ENCODE assay signal across 17 cellular contexts in genomic region chr12:53825246-53826081, GRCh38.
A peak's percentile ranks its signal among the peaks of the same experiment; 100 is the strongest.
DNase-seq lines count a peak whose midpoint lies in the region; ATAC-seq lines count a peak whose summit lies in the region.
"Had no signal": no experiment of that assay in that cellular context is flagged by ENCODE, and none has a peak within 500 bp of the region (broad histone marks: within the 10 kb centered on the region; RNA-seq: fewer than 3 reads in every experiment).

No MANE protein-coding gene starts in this region.

- H3K27ac ChIP-seq in SJSA1 = peak overlapping the region; percentile 59
- no peak overlapping the region for H3K27ac ChIP-seq in aorta (ENCODE audit: low read depth in 1 of 2, low read length in 2 of 2)
- H3K27ac ChIP-seq: parathyroid adenoma had no signal

- no peaks in the 10 kb centered on the region for H3K27me3 ChIP-seq in SJSA1 (replicated peaks)
- peaks cover 0 to 2% of the 10 kb centered on the region in 2 donors for H3K27me3 ChIP-seq in aorta (ENCODE audit: control insufficient read depth in 1 of 2, insufficient read depth in 2 of 2, low read length in 1 of 2)

- intact Hi-C loops in aorta (cut with DNase I) = no loop called here

- no peaks in the 10 kb centered on the region for H3K36me3 ChIP-seq in SJSA1
- H3K36me3 ChIP-seq in aorta (ENCODE audit: control insufficient read depth in 1 of 2, insufficient read depth in 2 of 2, low read length in 1 of 2) = no peaks in the 10 kb centered on the region

- ATAC-seq in GM19397 (IDR thresholded peaks at IDR 0.05; ENCODE audit: unreplicated experiment) (no peak), aorta (ENCODE audit: low FRiP score) (no peak), GM19351 (IDR thresholded peaks at IDR 0.05; ENCODE audit: unreplicated experiment) (no peak)

- H3K4me1 ChIP-seq in SJSA1 (replicated peaks) (peaks cover 46% of the 10 kb centered on the region), aorta (ENCODE audit: control insufficient read depth in 1 of 2, insufficient read depth in 2 of 2, low read length in 2 of 2) (no peaks in the 10 kb centered on the region)
- H3K4me1 ChIP-seq: parathyroid adenoma had no signal

- 83 to 84% methylated on average over 8 of the region's 8 CpGs for WGBS in aorta, 2 donors

- H3K9me3 ChIP-seq in SJSA1 (replicated peaks) (no peaks in the 10 kb centered on the region), aorta (ENCODE audit: control insufficient read depth, low read length) (peaks cover 1% of the 10 kb centered on the region)

- DNase-seq in AG08396 (ENCODE audit: low spot score) = peak; percentile 53
- peak; percentile 33 for DNase-seq in HT1080 (ENCODE audit: low read depth)
- peak; percentile 82 to 86 for DNase-seq in SJSA1 (ENCODE audit: low read depth in 1 of 2, low spot score in 2 of 2)
- DNase-seq in kidney tubule cell (ENCODE audit: low spot score) = peak; percentile 37
- DNase-seq in pons (ENCODE audit: low spot score) = no peak
- DNase-seq in aorta = no peak
- DNase-seq: activated CD8-positive, alpha-beta memory T cell treated with anti-CD3 and anti-CD28 coated beads for 24 hours; activated gamma-delta T cell treated with Interleukin-2 at 50 U/mL for 16 hours; DMS79; effector CD4-positive, alpha-beta T cell; NCI-H1436 treated with DMSO at 0.1 percent for 48 hours; NCI-H82; Right ventricle myocardium superior; substantia nigra had no signal

- H3K4me3 ChIP-seq in SJSA1 (no peak overlapping the region), aorta (ENCODE audit: low read length in 2 of 2) (no peak overlapping the region)

Comparison
In these comparisons a context has a peak if more than half of its experiments do, and no peak if none do; other contexts are left out.
1. DNase-seq: peak in AG08396 (single experiment), HT1080 (single experiment), SJSA1 (2 of 2) and kidney tubule cell (single experiment); none in pons (single experiment) and aorta (0 of 2).